ENCODE assay signal across 10 cellular contexts in genomic region chr12:54325442-54326109, GRCh38. TPM values are rescaled to one million over a fixed set of nuclear protein-coding genes. Genes with fewer than 3 reads are reported as not detected.
DNase-seq lines count a peak whose midpoint lies in the region; ATAC-seq and TF ChIP-seq lines count a peak whose summit lies in the region.
"Not testable (repeated sequence)": the region's sequence is repeated elsewhere in the genome, so short reads cannot be mapped to it uniquely, and the experiment has no call there.
"Had no signal": no experiment of that assay in that cellular context is flagged by ENCODE, and none has a peak within 500 bp of the region (broad histone marks: within the 10 kb centered on the region; RNA-seq: fewer than 3 reads in every experiment).

No MANE protein-coding gene starts in this region.

- WGBS in iPS DF 6.9 (ENCODE audit: insufficient coverage, insufficient read length), result no CpG with 5 or more reads among the region's 22 CpGs

- peak overlapping the region; percentile 93 for H3K27ac Mint-ChIP-seq in activated naive CD4-positive, alpha-beta T cell treated with anti-CD3 and anti-CD28 coated beads for 36 hours
- H3K27ac Mint-ChIP-seq in natural killer cell, result peak overlapping the region; percentile 99
- peak overlapping the region; percentile 97 for H3K27ac Mint-ChIP-seq in stimulated activated naive B cell treated with anti-CD40 and anti-IgM and Interleukin-4, amounts not matched to agents 10 μg/mL and 1 μg/mL and 100 μg/mL, for 72 hours

- peaks cover 52% of the 10 kb centered on the region for H3K79me2 ChIP-seq in HCT116 (ENCODE audit: insufficient read depth, low read length)

- peaks cover 3 to 10% of the 10 kb centered on the region in 2 experiments; a peak in 3 of 4 replicates for H3K36me3 ChIP-seq in HCT116 (ENCODE audit: control insufficient read depth in 1 of 2, insufficient read depth in 2 of 2, low read length in 2 of 2)
- not testable (repeated sequence) for H3K36me3 ChIP-seq in iPS DF 6.9 (ENCODE audit: control insufficient read depth, insufficient read depth, low read length)

- peaks cover 52% of the 10 kb centered on the region for H3K4me1 Mint-ChIP-seq in activated naive CD4-positive, alpha-beta T cell treated with anti-CD3 and anti-CD28 coated beads for 36 hours (ENCODE audit: low read depth)
- peaks cover 28 to 50% of the 10 kb centered on the region in 2 donors for H3K4me1 Mint-ChIP-seq in natural killer cell
- H3K4me1 Mint-ChIP-seq in stimulated activated naive B cell treated with anti-CD40 and anti-IgM and Interleukin-4, amounts not matched to agents 10 μg/mL and 1 μg/mL and 100 μg/mL, for 72 hours, result peaks cover 19 to 44% of the 10 kb centered on the region in 2 donors

- peak overlapping the region; percentile 100 for H3K4me3 Mint-ChIP-seq in activated naive CD4-positive, alpha-beta T cell treated with anti-CD3 and anti-CD28 coated beads for 36 hours
- H3K4me3 Mint-ChIP-seq in natural killer cell, result peak overlapping the region; percentile 100
- peak overlapping the region; percentile 93 to 98 for H3K4me3 Mint-ChIP-seq in stimulated activated naive B cell treated with anti-CD40 and anti-IgM and Interleukin-4, amounts not matched to agents 10 μg/mL and 1 μg/mL and 100 μg/mL, for 72 hours

- not testable (repeated sequence) for TF ChIP-seq CTCF in AG10803 (conservative IDR thresholded peaks at IDR 0.05; ENCODE audit: low read length); HCT116 (IDR thresholded peaks at IDR 0.05 in 2 of 3, conservative IDR thresholded peaks at IDR 0.05 in 1 of 3; ENCODE audit: borderline replicate concordance in 1 of 3, insufficient read depth in 1 of 3, low read depth in 2 of 3, low read length in 2 of 3); dorsolateral prefrontal cortex (IDR thresholded peaks at IDR 0.05 in 54 of 56, conservative IDR thresholded peaks at IDR 0.05 in 2 of 56; ENCODE audit: low read depth in 1 of 56, partially characterized antibody in 56 of 56); natural killer cell (IDR thresholded peaks at IDR 0.05)

- H3K27ac ChIP-seq in HCT116 (ENCODE audit: low read depth, low read length), result peak overlapping the region; percentile 90
- peak overlapping the region in 54 of 59 donors; percentile 26 to 93 (median 80) for H3K27ac ChIP-seq in dorsolateral prefrontal cortex
- not testable (repeated sequence) for H3K27ac ChIP-seq in iPS DF 6.9 (ENCODE audit: low read length)

- not testable (repeated sequence) for H3K27me3 Mint-ChIP-seq in activated naive CD4-positive, alpha-beta T cell treated with anti-CD3 and anti-CD28 coated beads for 36 hours (ENCODE audit: low read depth); natural killer cell (ENCODE audit: low read depth in 2 of 2); stimulated activated naive B cell treated with anti-CD40 and anti-IgM and Interleukin-4, amounts not matched to agents 10 μg/mL and 1 μg/mL and 100 μg/mL, for 72 hours

- H3K36me3 Mint-ChIP-seq in activated naive CD4-positive, alpha-beta T cell treated with anti-CD3 and anti-CD28 coated beads for 36 hours (ENCODE audit: low read depth); natural killer cell; stimulated activated naive B cell treated with anti-CD40 and anti-IgM and Interleukin-4, amounts not matched to agents 10 μg/mL and 1 μg/mL and 100 μg/mL, for 72 hours: not testable (repeated sequence)

- peaks cover 43 to 50% of the 10 kb centered on the region in 2 experiments for H3K4me1 ChIP-seq in HCT116 (ENCODE audit: control insufficient read depth in 1 of 2, insufficient read depth in 2 of 2, low read length in 2 of 2)
- H3K4me1 ChIP-seq in iPS DF 6.9 (ENCODE audit: control insufficient read depth, insufficient read depth, low read length), result not testable (repeated sequence)

- not testable (repeated sequence) for H4K20me1 ChIP-seq in HCT116 (ENCODE audit: insufficient read depth)

- H3K9ac ChIP-seq in HCT116 (ENCODE audit: low read length), result peak overlapping the region; percentile 100

- not testable (repeated sequence) for TF ChIP-seq POLR2A in HCT116 (IDR thresholded peaks at IDR 0.05; ENCODE audit: borderline replicate concordance, extremely low read depth, insufficient read depth, insufficient read length)

- H3K9me3 ChIP-seq in HCT116 (ENCODE audit: control insufficient read depth in 1 of 2, insufficient read depth in 1 of 2, low read depth in 1 of 2, low read length in 2 of 2); iPS DF 6.9 (ENCODE audit: control insufficient read depth, insufficient read depth, low read length): not testable (repeated sequence)

- intact Hi-C loops in HCT116 (cut with micrococcal nuclease), result loop anchor here (1.0 to 5.0 kb wide), 3 partner anchors 15 to 45 kb away; partner anchors contain the start of genes CBX5, GPR84 and HNRNPA1
- intact Hi-C loops in activated naive CD4-positive, alpha-beta T cell treated with anti-CD3 and anti-CD28 coated beads for 36 hours (cut with micrococcal nuclease), result loop anchor here (1.0 to 5.0 kb wide), 4 partner anchors 45 to 598 kb away; partner anchors contain the start of genes CALCOCO1, CBX5 and HNRNPA1
- intact Hi-C loops in dorsolateral prefrontal cortex (cut with DNase I), result loop anchor here (2.0 kb wide), 3 partner anchors 33 to 73 kb away; partner anchors contain the start of genes CBX5 (in 2 of the 2) and HNRNPA1 (in 2 of the 2)
- intact Hi-C loops in natural killer cell (cut with micrococcal nuclease), result loop anchor here (2.0 kb wide), 1 partner anchor 45 kb away; the partner anchor contains the start of genes CBX5 and HNRNPA1

- CTCF ChIA-PET in HCT116 (lab: Charles Lee), result interaction anchor here (0.6 to 5.5 kb wide), 37 partner anchors 10 to 338 kb away, joined by 3 to 63 read pairs (median 4); partner anchors contain the start of genes CBX5, HNRNPA1 and NFE2
- CTCF ChIA-PET in activated naive CD4-positive, alpha-beta T cell treated with anti-CD3 and anti-CD28 coated beads for 36 hours (lab: Charles Lee), result interaction anchor here (0.6 to 4.9 kb wide), 29 partner anchors 9 to 1658 kb away, joined by 3 to 45 read pairs (median 4); partner anchors contain the start of gene NFE2

- H3K9me2 ChIP-seq in HCT116 (ENCODE audit: insufficient read depth), result not testable (repeated sequence)

- TF ChIP-seq RAD21 in HCT116 (IDR thresholded peaks at IDR 0.05; ENCODE audit: low read depth), result not testable (repeated sequence)

- RAD21 ChIA-PET in HCT116 (lab: Charles Lee; ENCODE audit: low non-redundant PET in 1 of 2, low total read pairs in 2 of 2, uncharacterized antibody in 2 of 2, unreplicated experiment in 2 of 2), result interaction anchor here (0.6 to 1.3 kb wide), 7 partner anchors 32 to 106 kb away, joined by 3 to 9 read pairs (median 4); no protein-coding TSS in a partner anchor

- H3K9me3 Mint-ChIP-seq in activated naive CD4-positive, alpha-beta T cell treated with anti-CD3 and anti-CD28 coated beads for 36 hours; natural killer cell; stimulated activated naive B cell treated with anti-CD40 and anti-IgM and Interleukin-4, amounts not matched to agents 10 μg/mL and 1 μg/mL and 100 μg/mL, for 72 hours: not testable (repeated sequence)

- not testable (repeated sequence) for H3K27me3 ChIP-seq in HCT116 (ENCODE audit: insufficient read depth, low read length); dorsolateral prefrontal cortex; iPS DF 6.9 (ENCODE audit: control insufficient read depth, insufficient read depth, low read length)

- not testable (repeated sequence) for ATAC-seq in HCT116; natural killer cell; stimulated activated naive B cell treated with anti-CD40 and anti-IgM and Interleukin-4, amounts not matched to agents 10 μg/mL and 1 μg/mL and 100 μg/mL, for 72 hours (replicated peaks)

- POLR2A ChIA-PET in HCT116 (lab: Charles Lee), result interaction anchor here (0.6 to 5.9 kb wide), 24 partner anchors 10 to 325 kb away, joined by 3 to 73 read pairs (median 4); partner anchors contain the start of genes CBX5, HNRNPA1, HOXC9 and NFE2

- H3K4me2 ChIP-seq in HCT116 (ENCODE audit: low read length), result peak overlapping the region; percentile 94

- DNase-seq in AG10803 (ENCODE audit: low read depth); HCT116 (ENCODE audit: low read depth, low spot score); activated naive CD4-positive, alpha-beta T cell treated with anti-CD3 and anti-CD28 coated beads for 36 hours; dorsolateral prefrontal cortex; iPS DF 6.9 (ENCODE audit: low read depth, low spot score); natural killer cell; stimulated activated naive B cell treated with anti-CD40 and anti-IgM and Interleukin-4, amounts not matched to agents 10 μg/mL and 1 μg/mL and 100 μg/mL, for 72 hours: not testable (repeated sequence)
- DNase-seq in RKO (ENCODE audit: low spot score), result peak; percentile 51

- H3K4me3 ChIP-seq in AG10803 (ENCODE audit: low read length) (peak overlapping the region; percentile 97), HCT116 (replicated peaks in 1 of 2; ENCODE audit: low read depth in 1 of 2, low read length in 2 of 2) (peak overlapping the region; percentile 98), dorsolateral prefrontal cortex (peak overlapping the region; percentile 56 to 99 (median 85)), iPS DF 6.9 (ENCODE audit: low read length) (peak overlapping the region; percentile 92; the same call in 1 of the 2 replicates)

- H2AFZ ChIP-seq in HCT116 (ENCODE audit: low read depth, low read length, poor library complexity, severe bottlenecking), result not testable (repeated sequence)

- BruUV-seq in HCT116 (replicated peaks; lab: Mats Ljungman, UMichigan), result TSS peak; percentile 80

RNA-seq across cellular contexts. Expression of gene COPZ1, which starts 0.6 kb away (rescaled TPM):
- total RNA-seq in HCT116 (2021; ENCODE audit: unreplicated experiment) (191 TPM), dorsolateral prefrontal cortex (100 to 1,000 TPM in 3 of 120 experiments, 10 to 100 TPM in 117; 56.8 to 104 (median 78.9) TPM), natural killer cell (10 to 100 TPM; 66.3 to 83.6 (median 79.7) TPM)
- polyA plus RNA-seq in HCT116 (2012), result 169 and 175 TPM in 2 replicates
- total RNA-seq in activated naive CD4-positive, alpha-beta T cell treated with anti-CD3 and anti-CD28 coated beads for 36 hours, result 100 to 1,000 TPM in 1 of 2 experiments, 10 to 100 TPM in 1; 98.0 to 105 TPM

RNA-seq across cellular contexts. Expression of gene NFE2, which starts 24.8 kb away (rescaled TPM):
- total RNA-seq in HCT116 (2021; ENCODE audit: unreplicated experiment), result 1.3 TPM
- 0.69 and 0.81 TPM in 2 replicates for polyA plus RNA-seq in HCT116 (2012)
- not detected for total RNA-seq in activated naive CD4-positive, alpha-beta T cell treated with anti-CD3 and anti-CD28 coated beads for 36 hours
- total RNA-seq in dorsolateral prefrontal cortex, result 1 to 10 TPM in 27 of 120 experiments, under 1 TPM in 67, not detected in 26; 0.27 to 3.7 (median 0.67) TPM
- total RNA-seq in natural killer cell, result 10 to 100 TPM in 1 of 3 donors, 1 to 10 TPM in 2; 2.0 to 15.4 (median 2.0) TPM

RNA-seq across cellular contexts. Expression of gene GPR84, which starts 38.7 kb away (rescaled TPM):
- total RNA-seq in HCT116 (2021; ENCODE audit: unreplicated experiment) (not detected), dorsolateral prefrontal cortex (1 to 10 TPM in 52 of 120 experiments, under 1 TPM in 51, not detected in 17; 0.22 to 7.8 (median 1.0) TPM), natural killer cell (1 to 10 TPM in 1 of 3 donors, under 1 TPM in 2; 0.45 to 4.9 (median 0.59) TPM)
- 0.05 and 0.17 TPM in 2 replicates for polyA plus RNA-seq in HCT116 (2012)
- 1 to 10 TPM; 1.2 TPM for total RNA-seq in activated naive CD4-positive, alpha-beta T cell treated with anti-CD3 and anti-CD28 coated beads for 36 hours
- total RNA-seq: frontal cortex, H4 had no signal

RNA-seq across cellular contexts. Expression of gene HNRNPA1, which starts 45.0 kb away (rescaled TPM):
- total RNA-seq in HCT116 (2021; ENCODE audit: unreplicated experiment) (1,878 TPM), dorsolateral prefrontal cortex (100 to 1,000 TPM; 289 to 594 (median 437) TPM), natural killer cell (1,000 to 10,000 TPM; 1,172 to 1,525 (median 1,292) TPM)
- polyA plus RNA-seq in HCT116 (2012), result 1,517 and 1,973 TPM in 2 replicates
- 1,000 to 10,000 TPM; 2,231 to 2,234 TPM for total RNA-seq in activated naive CD4-positive, alpha-beta T cell treated with anti-CD3 and anti-CD28 coated beads for 36 hours

RNA-seq across cellular contexts. Expression of gene CBX5, which starts 45.7 kb away (rescaled TPM):
- 72.3 TPM for total RNA-seq in HCT116 (2021; ENCODE audit: unreplicated experiment)
- polyA plus RNA-seq in HCT116 (2012), result 9.7 and 16.1 TPM in 2 replicates
- total RNA-seq in activated naive CD4-positive, alpha-beta T cell treated with anti-CD3 and anti-CD28 coated beads for 36 hours, result 100 to 1,000 TPM; 169 to 173 TPM
- 100 to 1,000 TPM in 115 of 120 experiments, 10 to 100 TPM in 5; 82.3 to 164 (median 125) TPM for total RNA-seq in dorsolateral prefrontal cortex
- 10 to 100 TPM; 30.8 to 42.3 (median 36.5) TPM for total RNA-seq in natural killer cell
